7 cellular contexts compared by ENCODE assay signal in the genomic region with DNA sequence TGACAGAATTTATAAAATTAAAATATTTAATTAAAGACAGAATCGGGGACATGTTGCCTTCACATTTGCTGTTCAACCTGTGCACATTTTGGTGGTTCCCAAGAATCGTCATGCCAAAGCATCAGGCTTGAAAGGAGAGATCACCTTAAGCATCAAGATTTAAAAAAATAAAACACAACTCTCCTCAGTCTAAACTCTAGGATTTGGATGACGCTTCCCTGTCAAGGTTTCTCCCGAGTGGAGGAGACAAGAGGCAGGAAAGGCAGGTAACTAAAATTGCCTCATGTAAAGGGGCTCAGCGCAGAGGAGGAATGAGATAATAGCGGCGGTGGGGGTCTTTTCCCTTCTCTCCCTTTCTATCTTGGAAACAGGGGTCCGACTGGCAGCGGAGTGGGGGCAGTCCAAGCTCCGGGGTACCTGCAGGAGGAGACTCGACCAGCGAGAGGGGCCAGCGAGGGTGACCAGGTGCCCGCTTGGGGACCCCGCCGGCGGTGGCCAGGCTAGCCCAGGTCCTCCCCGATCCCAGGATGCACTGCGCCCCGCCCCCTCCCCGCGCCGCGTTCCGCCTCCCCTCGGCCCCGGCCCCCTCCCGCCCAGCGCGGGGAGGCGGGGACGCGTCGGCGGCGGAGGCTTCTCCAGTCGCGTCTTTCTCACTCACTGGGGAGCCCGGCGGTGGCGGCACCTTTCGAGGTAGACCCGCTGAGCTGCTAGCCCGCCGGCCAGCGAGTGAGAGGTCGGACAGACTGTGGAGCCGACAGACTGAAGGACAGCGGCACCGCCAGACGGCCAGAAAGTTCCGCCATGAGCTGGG. TPM values are rescaled to one million over a fixed set of nuclear protein-coding genes. Genes with fewer than 3 reads are reported as not detected.
A peak's percentile ranks its signal among the peaks of the same experiment; 100 is the strongest.
DNase-seq lines count a peak whose midpoint lies in the region; ATAC-seq and TF ChIP-seq lines count a peak whose summit lies in the region.

Gene FNBP1L (plus strand): TSS at position 638 of the 811 bp plus-strand sequence. CDS start 164 bp downstream, at position 802.

- DNase-seq in GM20000 (ENCODE audit: low spot score), result peak; percentile 76
- DNase-seq in NCI-H226, result peak; percentile 64
- DNase-seq in activated CD4-positive, alpha-beta T cell treated with anti-CD3 and anti-CD28 coated beads, Interleukin-2, amount 10 ng/mL, durations not matched to agents 7 days and 5 days, result peak; percentile 53
- DNase-seq in dorsolateral prefrontal cortex, result peak in 8 of 10 donors; percentile 31 to 78 (median 64)
- DNase-seq in stimulated activated CD4-positive, alpha-beta T cell treated with anti-CD3 and anti-CD28 coated beads, Interleukin-2, amount 100 ng/mL, for 48 hours, result peak; percentile 42 to 53

- TF ChIP-seq CTCF in GM20000 (IDR thresholded peaks at IDR 0.05; ENCODE audit: extremely low read depth, missing control alignments) (no peak), dorsolateral prefrontal cortex (IDR thresholded peaks at IDR 0.05 in 54 of 56, conservative IDR thresholded peaks at IDR 0.05 in 2 of 56; ENCODE audit: low read depth in 1 of 56, partially characterized antibody in 56 of 56) (peak in 2 of 56 donors; percentile 3 to 7), liver (IDR thresholded peaks at IDR 0.05; ENCODE audit: low read depth, low read length, missing input control) (no peak)

- peaks cover 0 to 15% (median 11%) of the 10 kb centered on the region in 4 donors for H3K4me1 ChIP-seq in liver (ENCODE audit: control insufficient read depth in 4 of 4, insufficient read depth in 4 of 4, low read length in 3 of 4)

- peaks cover 58% of the 10 kb centered on the region for H3K27me3 Mint-ChIP-seq in activated CD4-positive, alpha-beta T cell treated with anti-CD3 and anti-CD28 coated beads, Interleukin-2, amount 10 ng/mL, durations not matched to agents 7 days and 5 days

- CTCF ChIA-PET in activated CD4-positive, alpha-beta T cell treated with anti-CD3 and anti-CD28 coated beads, Interleukin-2, amount 10 ng/mL, durations not matched to agents 7 days and 5 days (lab: Charles Lee), result interaction anchor here (1.9 kb wide), 1 partner anchor 144 kb away, joined by 6 read pairs; no protein-coding TSS in a partner anchor

- H3K4me1 Mint-ChIP-seq in activated CD4-positive, alpha-beta T cell treated with anti-CD3 and anti-CD28 coated beads, Interleukin-2, amount 10 ng/mL, durations not matched to agents 7 days and 5 days, result peaks cover 16% of the 10 kb centered on the region

- TF ChIP-seq RAD21 in liver (IDR thresholded peaks at IDR 0.05), result peak in 1 of 2 donors; percentile 32

- H3K27me3 ChIP-seq in dorsolateral prefrontal cortex, result peaks cover 0 to 50% (median 24%) of the 10 kb centered on the region in 45 donors
- H3K27me3 ChIP-seq in liver (ENCODE audit: control insufficient read depth in 4 of 4, insufficient read depth in 4 of 4, low read length in 3 of 4), result no peaks in the 10 kb centered on the region

- peak within 1 kb of the TSS; percentile 16 for H3K27ac Mint-ChIP-seq in activated CD4-positive, alpha-beta T cell treated with anti-CD3 and anti-CD28 coated beads, Interleukin-2, amount 10 ng/mL, durations not matched to agents 7 days and 5 days

- no peaks in the 10 kb centered on the region for H3K9me3 Mint-ChIP-seq in activated CD4-positive, alpha-beta T cell treated with anti-CD3 and anti-CD28 coated beads, Interleukin-2, amount 10 ng/mL, durations not matched to agents 7 days and 5 days

- under 1% methylated on average over 52 of the region's 52 CpGs for WGBS in liver

- H3K36me3 Mint-ChIP-seq in activated CD4-positive, alpha-beta T cell treated with anti-CD3 and anti-CD28 coated beads, Interleukin-2, amount 10 ng/mL, durations not matched to agents 7 days and 5 days (ENCODE audit: low read depth), result no peaks in the 10 kb centered on the region

- no peaks in the 10 kb centered on the region for H3K36me3 ChIP-seq in liver (ENCODE audit: control insufficient read depth in 4 of 4, insufficient read depth in 3 of 4, low read depth in 1 of 4, low read length in 3 of 4)

- ATAC-seq in GM18907 (IDR thresholded peaks at IDR 0.05; ENCODE audit: unreplicated experiment), result no peak

- H3K4me3 ChIP-seq in dorsolateral prefrontal cortex (peak within 1 kb of the TSS; percentile 57 to 92 (median 78)), liver (ENCODE audit: low read depth in 1 of 3, low read length in 3 of 3) (peak within 1 kb of the TSS; percentile 89 to 96 (median 92))

- POLR2A ChIA-PET in activated CD4-positive, alpha-beta T cell treated with anti-CD3 and anti-CD28 coated beads, Interleukin-2, amount 10 ng/mL, durations not matched to agents 7 days and 5 days (lab: Charles Lee), result no interaction called here

- peak within 1 kb of the TSS in 43 of 59 donors; percentile 17 to 83 (median 65) for H3K27ac ChIP-seq in dorsolateral prefrontal cortex
- H3K27ac ChIP-seq in liver (ENCODE audit: low read depth in 1 of 2, low read length in 2 of 2), result peak within 1 kb of the TSS; percentile 85 to 88

- H3K9ac ChIP-seq in liver (ENCODE audit: low read depth in 1 of 2, low read length in 2 of 2), result peak within 1 kb of the TSS; percentile 70 to 89

- H3K9me3 ChIP-seq in liver (ENCODE audit: control insufficient read depth in 4 of 4, low read length in 3 of 4), result no peaks in the 10 kb centered on the region

- intact Hi-C loops in dorsolateral prefrontal cortex (cut with DNase I), result loop anchor here in 1 of 2 donors (10.0 kb wide), 2 partner anchors 167 to 397 kb away; no protein-coding TSS in a partner anchor

- H3K4me3 Mint-ChIP-seq in activated CD4-positive, alpha-beta T cell treated with anti-CD3 and anti-CD28 coated beads, Interleukin-2, amount 10 ng/mL, durations not matched to agents 7 days and 5 days, result peak within 1 kb of the TSS; percentile 80

TF ChIP-seq in liver, 16 proteins besides CTCF, POLR2A, EP300 and RAD21:
- TF ChIP-seq FOXA2 (IDR thresholded peaks at IDR 0.05), result no peak
- peak; percentile 31 for TF ChIP-seq REST (IDR thresholded peaks at IDR 0.05)
TF ChIP-seq in liver: peak in this region for 1.

RNA-seq across cellular contexts. Expression of gene FNBP1L, which starts in this region (rescaled TPM):
- total RNA-seq in activated CD4-positive, alpha-beta T cell treated with anti-CD3 and anti-CD28 coated beads, Interleukin-2, amount 10 ng/mL, durations not matched to agents 7 days and 5 days, result under 1 TPM; 0.40 to 0.58 TPM
- total RNA-seq in dorsolateral prefrontal cortex (10 to 100 TPM; 12.4 to 32.1 (median 20.8) TPM), liver (10 to 100 TPM; 10.6 to 13.5 TPM)
- 1 to 10 TPM; 5.3 to 7.1 TPM for polyA plus RNA-seq in liver

Comparison
In these comparisons a context has a peak if more than half of its experiments do, and no peak if none do; other contexts are left out.
1. RNA of gene FNBP1L (total RNA-seq): 12.4 to 32.1 TPM in dorsolateral prefrontal cortex and 10.6 to 13.5 TPM in liver; 0.40 to 0.58 TPM in activated CD4-positive, alpha-beta T cell treated with anti-CD3 and anti-CD28 coated beads, Interleukin-2, amount 10 ng/mL, durations not matched to agents 7 days and 5 days; every median in the first group is over 4 times any median in the second.
2. Peak in DNase-seq in activated CD4-positive, alpha-beta T cell treated with anti-CD3 and anti-CD28 coated beads, Interleukin-2, amount 10 ng/mL, durations not matched to agents 7 days and 5 days; RNA of the gene not detected or under 1 TPM.
3. Peak in every context shown above with its lines, with median percentiles within 50 percentile points of each other: DNase-seq.